In the genomic region with DNA sequence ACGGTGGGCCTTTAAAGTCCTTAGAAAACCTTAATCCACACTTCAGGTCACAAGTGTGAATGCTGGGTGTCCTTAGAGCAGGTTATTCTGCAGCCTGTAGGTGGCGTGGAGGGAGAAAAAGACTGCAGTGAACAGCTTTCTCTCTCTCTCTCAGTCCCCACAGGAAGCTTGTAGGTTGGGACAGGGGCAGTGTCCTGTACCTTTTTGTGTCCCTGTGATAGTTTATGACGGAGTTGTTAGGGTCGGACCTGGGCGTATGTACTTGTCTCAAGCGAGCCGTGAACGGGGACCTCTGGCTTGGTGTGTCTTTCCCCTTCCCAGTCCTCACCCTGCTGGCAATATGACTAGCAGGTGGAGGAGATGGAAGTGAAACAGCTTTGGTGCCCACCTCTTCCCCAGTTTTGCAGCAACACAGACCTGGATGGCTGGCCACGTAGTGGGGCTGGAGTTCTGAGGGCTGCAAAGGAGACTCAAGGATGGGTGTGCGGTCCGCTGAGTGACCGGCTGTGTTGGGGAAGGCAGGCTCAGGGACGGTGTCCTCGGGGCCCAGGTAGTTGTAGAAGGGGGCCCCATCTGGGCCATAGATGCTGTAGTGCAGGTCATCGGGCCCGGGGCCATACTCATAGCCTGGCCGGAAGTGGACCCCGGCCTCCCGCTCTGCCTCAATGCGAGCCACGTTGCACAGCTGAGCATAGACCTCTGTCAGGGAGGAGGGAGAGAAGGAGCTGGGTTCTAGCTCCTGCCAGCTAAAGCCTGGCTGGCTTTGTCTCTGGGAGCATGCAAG, we compare ENCODE assay signal across 2 cellular contexts.
TF ChIP-seq lines count a peak whose summit lies in the region.

No MANE protein-coding gene starts in this region.

TF ChIP-seq in GM12891, 5 proteins besides CTCF, POLR2A, EP300 and RAD21 (continued from another document):
- no peak for TF ChIP-seq POU2F2 (IDR thresholded peaks at IDR 0.05; ENCODE audit: low read depth, low read length)
- no peak for TF ChIP-seq TAF1 (IDR thresholded peaks at IDR 0.05; ENCODE audit: low read depth, low read length)
- no peak for TF ChIP-seq SPI1 (IDR thresholded peaks at IDR 0.05; ENCODE audit: low read depth, low read length)
- no peak for TF ChIP-seq PAX5 (IDR thresholded peaks at IDR 0.05; ENCODE audit: insufficient read depth, low read length, severe bottlenecking)

TF ChIP-seq in endothelial cell of umbilical vein, 7 proteins besides CTCF, POLR2A, EP300 and RAD21 (continued from another document):
- TF ChIP-seq POLR2AphosphoS5 (IDR thresholded peaks at IDR 0.05; ENCODE audit: insufficient read depth, low read depth, low read length) (no peak), FOS (IDR thresholded peaks at IDR 0.05; ENCODE audit: borderline replicate concordance, insufficient read depth, low read length) (no peak), GATA2 (IDR thresholded peaks at IDR 0.05; ENCODE audit: insufficient read depth, insufficient read length, low read depth, low read length) (no peak)
- TF ChIP-seq, protein P1, sequence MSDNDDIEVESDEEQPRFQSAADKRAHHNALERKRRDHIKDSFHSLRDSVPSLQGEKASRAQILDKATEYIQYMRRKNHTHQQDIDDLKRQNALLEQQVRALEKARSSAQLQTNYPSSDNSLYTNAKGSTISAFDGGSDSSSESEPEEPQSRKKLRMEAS (IDR thresholded peaks at IDR 0.05; ENCODE audit: insufficient read depth, insufficient read length): no peak
TF ChIP-seq in endothelial cell of umbilical vein: peak in this region for 0.
